In genomic region chr20:24792641-24793495, GRCh38 we compare ENCODE assay signal across 18 cellular contexts.
DNase-seq lines count a peak whose midpoint lies in the region; ATAC-seq and TF ChIP-seq lines count a peak whose summit lies in the region.
"Had no signal": no experiment of that assay in that cellular context is flagged by ENCODE, and none has a peak within 500 bp of the region (broad histone marks: within the 10 kb centered on the region; RNA-seq: fewer than 3 reads in every experiment).

No MANE protein-coding gene starts in this region.

- H3K4me1 Mint-ChIP-seq in naive thymus-derived CD4-positive, alpha-beta T cell, result peaks cover 0 to 5% (median 0%) of the 10 kb centered on the region in 7 donors

- H3K36me3 Mint-ChIP-seq in naive thymus-derived CD4-positive, alpha-beta T cell, result no peaks in the 10 kb centered on the region
- H3K36me3 Mint-ChIP-seq: IgD-negative memory B cell had no signal

- H3K4me3 ChIP-seq in HEK293 (ENCODE audit: low read depth, low read length), result no peak overlapping the region
- no peak overlapping the region for H3K4me3 ChIP-seq in naive thymus-derived CD4-positive, alpha-beta T cell (ENCODE audit: low read length)
- no peak overlapping the region for H3K4me3 ChIP-seq in spleen
- H3K4me3 ChIP-seq: GM23338 had no signal

- POLR2A ChIA-PET in HEK293 (lab: Yijun Ruan, JAX), result no interaction called here
- POLR2A ChIA-PET in naive thymus-derived CD4-positive, alpha-beta T cell (lab: Charles Lee), result no interaction called here

- H3K9me3 ChIP-seq in HEK293 (ENCODE audit: control insufficient read depth, insufficient read depth, low read depth, low read length), result no peaks in the 10 kb centered on the region
- no peaks in the 10 kb centered on the region for H3K9me3 ChIP-seq in naive thymus-derived CD4-positive, alpha-beta T cell (ENCODE audit: control insufficient read depth in 2 of 3, low read length in 3 of 3)
- no peaks in the 10 kb centered on the region for H3K9me3 ChIP-seq in spleen
- H3K9me3 ChIP-seq: Caco-2 had no signal

- no peaks in the 10 kb centered on the region for H3K9me3 Mint-ChIP-seq in naive thymus-derived CD4-positive, alpha-beta T cell
- H3K9me3 Mint-ChIP-seq: CD4-positive, alpha-beta T cell; IgD-negative memory B cell had no signal

- ATAC-seq in naive thymus-derived CD4-positive, alpha-beta T cell, result peak; percentile 27
- ATAC-seq in GM21825 (IDR thresholded peaks at IDR 0.05; ENCODE audit: unreplicated experiment), result no peak
- ATAC-seq: GM23338 had no signal

- no peaks in the 10 kb centered on the region for H3K27me3 ChIP-seq in naive thymus-derived CD4-positive, alpha-beta T cell (ENCODE audit: control insufficient read depth in 2 of 2, insufficient read depth in 2 of 2, low read length in 2 of 2)
- no peaks in the 10 kb centered on the region for H3K27me3 ChIP-seq in spleen (replicated peaks in 1 of 7)

- no peaks in the 10 kb centered on the region for H3K36me3 ChIP-seq in HEK293 (ENCODE audit: control insufficient read depth in 2 of 2, insufficient read depth in 1 of 2, low read length in 2 of 2)
- no peaks in the 10 kb centered on the region for H3K36me3 ChIP-seq in naive thymus-derived CD4-positive, alpha-beta T cell (ENCODE audit: control insufficient read depth in 2 of 3, insufficient read depth in 3 of 3, low read length in 3 of 3)
- no peaks in the 10 kb centered on the region for H3K36me3 ChIP-seq in spleen

- H3K4me3 Mint-ChIP-seq in naive thymus-derived CD4-positive, alpha-beta T cell, result no peak overlapping the region
- H3K4me3 Mint-ChIP-seq: CD4-positive, alpha-beta T cell; GM23338; IgD-negative memory B cell had no signal

- H3K27ac ChIP-seq in HEK293 (ENCODE audit: extremely low read depth, low read depth, low read length) (no peak overlapping the region), spleen (no peak overlapping the region)
- no peak overlapping the region for H3K27ac ChIP-seq in naive thymus-derived CD4-positive, alpha-beta T cell (ENCODE audit: low read depth, low read length)
- H3K27ac ChIP-seq: C4-2B, HL-60 had no signal

- H3K4me1 ChIP-seq in HEK293 (ENCODE audit: control insufficient read depth, insufficient read depth, low read length) (no peaks in the 10 kb centered on the region), spleen (no peaks in the 10 kb centered on the region)
- no peaks in the 10 kb centered on the region for H3K4me1 ChIP-seq in naive thymus-derived CD4-positive, alpha-beta T cell (ENCODE audit: control insufficient read depth in 2 of 2, insufficient read depth in 2 of 2, low read length in 2 of 2)
- H3K4me1 ChIP-seq: Caco-2 had no signal

- TF ChIP-seq POLR2A in spleen (IDR thresholded peaks at IDR 0.05), result no peak

- intact Hi-C loops in naive thymus-derived CD4-positive, alpha-beta T cell (cut with micrococcal nuclease), result no loop called here
- intact Hi-C loops in spleen (cut with DNase I; ENCODE audit: low total_unique reads), result no loop called here

- 84 to 91% (median 86%) methylated on average over 19 to 24 of the region's 24 CpGs for WGBS in spleen, 5 donors

- H3K27me3 Mint-ChIP-seq in naive thymus-derived CD4-positive, alpha-beta T cell, result peaks cover 0 to 4% (median 0%) of the 10 kb centered on the region in 5 donors
- H3K27me3 Mint-ChIP-seq: IgD-negative memory B cell had no signal

- H3K27ac Mint-ChIP-seq in naive thymus-derived CD4-positive, alpha-beta T cell, result no peak overlapping the region
- H3K27ac Mint-ChIP-seq: CD4-positive, alpha-beta T cell; GM23338; IgD-negative memory B cell had no signal

- CTCF ChIA-PET in HEK293 (lab: Yijun Ruan, JAX), result interaction anchor here (0.8 kb wide), 1 partner anchor 12 kb away, joined by 3 read pairs; no protein-coding TSS in a partner anchor
- CTCF ChIA-PET in naive thymus-derived CD4-positive, alpha-beta T cell (lab: Charles Lee), result no interaction called here

- TF ChIP-seq CTCF in HEK293 (tag by site-specific recombination; IDR thresholded peaks at IDR 0.05) (no peak), spleen (IDR thresholded peaks at IDR 0.05 in 8 of 11, conservative IDR thresholded peaks at IDR 0.05 in 3 of 11) (no peak)

- peak; percentile 11 for DNase-seq in NCI-H69 (lab: John Stamatoyannopoulos, UW)
- no peak for DNase-seq in naive thymus-derived CD4-positive, alpha-beta T cell
- peak; percentile 66 for DNase-seq in spleen
- no peak for DNase-seq in HCEC 1CT
- DNase-seq in glomerular visceral epithelial cell (ENCODE audit: extremely low spot score), result no peak
- DNase-seq: AML-193; Caco-2; CD4-positive, alpha-beta T cell; DMS79; GDM1; H7; KBM-7 had no signal

TF ChIP-seq in HEK293, 187 proteins besides CTCF, POLR2A, EP300 and RAD21:
- TF ChIP-seq GLIS2 (tag by site-specific recombination; IDR thresholded peaks at IDR 0.05) (no peak), ZNF76 (tag by site-specific recombination; IDR thresholded peaks at IDR 0.05; ENCODE audit: borderline replicate concordance, low read depth) (no peak), ZIC2 (tag by site-specific recombination; IDR thresholded peaks at IDR 0.05) (peak; percentile 59), ZNF18 (tag by site-specific recombination; IDR thresholded peaks at IDR 0.05) (no peak), ZFP3 (tag by site-specific recombination; IDR thresholded peaks at IDR 0.05; ENCODE audit: low read depth) (no peak), FEZF1 (tag by site-specific recombination; IDR thresholded peaks at IDR 0.05) (no peak), ZNF658 (tag by site-specific recombination; IDR thresholded peaks at IDR 0.05) (no peak)
TF ChIP-seq in HEK293: peak in this region for 1.

Comparison
In these comparisons a context has a peak if more than half of its experiments do, and no peak if none do; other contexts are left out.
1. DNase-seq: peak in NCI-H69 (single experiment) and spleen (single experiment); none in naive thymus-derived CD4-positive, alpha-beta T cell (0 of 9), HCEC 1CT (single experiment) and glomerular visceral epithelial cell (single experiment).